8 cellular contexts compared by ENCODE assay signal in the genomic region with DNA sequence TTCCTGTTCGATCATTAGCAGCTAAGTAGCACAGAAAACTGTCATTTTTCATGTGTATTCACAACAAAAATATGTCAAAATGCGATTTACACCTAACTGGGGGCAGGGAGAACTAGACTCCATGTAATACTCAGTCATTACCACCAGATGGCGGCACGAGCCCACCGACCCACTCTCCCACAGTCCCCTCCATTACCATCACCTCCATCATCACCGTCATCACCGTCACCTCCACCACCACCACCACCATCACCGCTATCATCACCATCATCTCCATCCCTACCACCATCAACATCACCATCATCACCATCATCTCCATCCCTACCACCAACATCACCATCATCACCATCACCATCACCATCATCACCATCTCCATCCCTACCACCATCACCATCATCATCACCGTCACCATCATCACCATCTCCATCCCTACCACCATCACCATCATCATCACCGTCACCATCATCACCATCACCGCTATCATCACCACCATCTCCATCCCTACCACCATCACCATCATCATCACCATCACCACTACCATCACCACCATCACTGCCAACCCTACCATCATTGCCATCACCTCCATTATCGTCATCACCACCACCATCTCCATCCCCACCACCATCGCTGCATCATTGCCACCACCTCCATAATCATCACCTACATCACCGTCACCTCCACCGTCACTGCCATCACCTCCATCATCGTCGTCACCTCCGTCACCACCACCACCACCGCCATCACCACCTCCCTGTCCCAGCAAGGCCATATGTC. TPM values are rescaled to one million over a fixed set of nuclear protein-coding genes. Genes with fewer than 3 reads are reported as not detected.
DNase-seq lines count a peak whose midpoint lies in the region; ATAC-seq, FAIRE-seq and TF ChIP-seq lines count a peak whose summit lies in the region.

No MANE protein-coding gene starts in this region.

- H3K9me3 Mint-ChIP-seq in activated T-helper 2 cell treated with anti-CD3 and anti-CD28 coated beads, Interferon-gamma antibody, Interleukin-2, Interleukin-4, amounts not matched to agents 10 μg/mL and 5 μg/mL and 100 μg/mL, durations not matched to agents 14 hours and 24 hours and 36 hours: no peaks in the 10 kb centered on the region
- no peaks in the 10 kb centered on the region for H3K9me3 Mint-ChIP-seq in progenitor cell of endocrine pancreas (ENCODE audit: low read depth)

- POLR2A ChIA-PET in A673 (lab: Charles Lee; ENCODE audit: low non-redundant PET): no interaction called here
- POLR2A ChIA-PET in PC-3 (lab: Charles Lee; ENCODE audit: unreplicated experiment): no interaction called here

- no peaks in the 10 kb centered on the region for H4K20me1 ChIP-seq in PC-3 (ENCODE audit: low read length)

- intact Hi-C loops in A673 (cut with micrococcal nuclease; ENCODE audit: unreplicated experiment): loop anchor here (2.0 kb wide), 3 partner anchors 141 to 347 kb away; a partner anchor contains a TSS
- intact Hi-C loops in PC-3 (cut with micrococcal nuclease): loop anchor here (2.0 to 10.0 kb wide), 2 partner anchors 141 to 231 kb away; a partner anchor contains a TSS
- intact Hi-C loops in activated T-helper 2 cell treated with anti-CD3 and anti-CD28 coated beads, Interferon-gamma antibody, Interleukin-2, Interleukin-4, amounts not matched to agents 10 μg/mL and 5 μg/mL and 100 μg/mL, durations not matched to agents 14 hours and 24 hours and 36 hours (cut with micrococcal nuclease): loop anchor here (2.0 to 5.0 kb wide), 2 partner anchors 231 to 299 kb away; a partner anchor contains a TSS

- peak; percentile 65 for FAIRE-seq in GM18507 (lab: Jason Lieb, UNC)

- H3K27me3 Mint-ChIP-seq in activated T-helper 2 cell treated with anti-CD3 and anti-CD28 coated beads, Interferon-gamma antibody, Interleukin-2, Interleukin-4, amounts not matched to agents 10 μg/mL and 5 μg/mL and 100 μg/mL, durations not matched to agents 14 hours and 24 hours and 36 hours (ENCODE audit: low read depth): no peaks in the 10 kb centered on the region
- H3K27me3 Mint-ChIP-seq in progenitor cell of endocrine pancreas: no peaks in the 10 kb centered on the region

- H3K79me2 ChIP-seq in PC-3 (ENCODE audit: low read length): no peaks in the 10 kb centered on the region

- H3K4me3 ChIP-seq in A673 (ENCODE audit: low read depth, low read length, poor library complexity, severe bottlenecking) (no peak overlapping the region), PC-3 (ENCODE audit: low read length) (no peak overlapping the region)

- peaks cover 2% of the 10 kb centered on the region for H3K4me1 Mint-ChIP-seq in activated T-helper 2 cell treated with anti-CD3 and anti-CD28 coated beads, Interferon-gamma antibody, Interleukin-2, Interleukin-4, amounts not matched to agents 10 μg/mL and 5 μg/mL and 100 μg/mL, durations not matched to agents 14 hours and 24 hours and 36 hours (ENCODE audit: low read depth)
- peaks cover 5% of the 10 kb centered on the region for H3K4me1 Mint-ChIP-seq in progenitor cell of endocrine pancreas (ENCODE audit: low read depth)

- H3K9me2 ChIP-seq in PC-3 (replicated peaks; ENCODE audit: low read length): no peaks in the 10 kb centered on the region

- H3K4me2 ChIP-seq in PC-3 (ENCODE audit: low read length): no peak overlapping the region

- H3K27me3 ChIP-seq in A673 (replicated peaks; ENCODE audit: insufficient read depth, low read depth, low read length, poor library complexity) (no peaks in the 10 kb centered on the region), PC-3 (ENCODE audit: low read length) (no peaks in the 10 kb centered on the region), foreskin keratinocyte (no peaks in the 10 kb centered on the region)

- ATAC-seq in PC-3 (no peak), foreskin keratinocyte (no peak), GM21737 (IDR thresholded peaks at IDR 0.05; ENCODE audit: unreplicated experiment) (no peak)

- no peak overlapping the region for H3K9ac ChIP-seq in PC-3 (ENCODE audit: low read length)

- H3K27ac ChIP-seq in A673 (ENCODE audit: low read depth, low read length, poor library complexity, severe bottlenecking) (no peak overlapping the region), PC-3 (ENCODE audit: low read length) (no peak overlapping the region), foreskin keratinocyte (no peak overlapping the region)

- no peak overlapping the region for H3K4me3 Mint-ChIP-seq in activated T-helper 2 cell treated with anti-CD3 and anti-CD28 coated beads, Interferon-gamma antibody, Interleukin-2, Interleukin-4, amounts not matched to agents 10 μg/mL and 5 μg/mL and 100 μg/mL, durations not matched to agents 14 hours and 24 hours and 36 hours (ENCODE audit: low read depth)
- no peak overlapping the region for H3K4me3 Mint-ChIP-seq in progenitor cell of endocrine pancreas (ENCODE audit: low read depth)

- H3K4me1 ChIP-seq in A673 (ENCODE audit: insufficient read depth, low read length, poor library complexity, severe bottlenecking) (peaks cover 29% of the 10 kb centered on the region), PC-3 (ENCODE audit: insufficient read depth, low read length) (0 out of 2 replicates have a peak, but pooled peaks cover 3% of the 10 kb centered on the region), foreskin keratinocyte (no peaks in the 10 kb centered on the region)

- H3K36me3 Mint-ChIP-seq in activated T-helper 2 cell treated with anti-CD3 and anti-CD28 coated beads, Interferon-gamma antibody, Interleukin-2, Interleukin-4, amounts not matched to agents 10 μg/mL and 5 μg/mL and 100 μg/mL, durations not matched to agents 14 hours and 24 hours and 36 hours (ENCODE audit: low read depth): peaks cover 32% of the 10 kb centered on the region
- peaks cover 9% of the 10 kb centered on the region for H3K36me3 Mint-ChIP-seq in progenitor cell of endocrine pancreas (ENCODE audit: insufficient read depth)

- no peak overlapping the region for H2AFZ ChIP-seq in PC-3 (ENCODE audit: low read length)

- peak; percentile 59 for DNase-seq in A673 (ENCODE audit: low spot score)
- no peak for DNase-seq in GM18507 (ENCODE audit: extremely low spot score, insufficient read length, low read depth)
- peak; percentile 44 for DNase-seq in PC-3
- DNase-seq in activated T-helper 2 cell treated with anti-CD3 and anti-CD28 coated beads, Interferon-gamma antibody, Interleukin-2, Interleukin-4, amounts not matched to agents 10 μg/mL and 5 μg/mL and 100 μg/mL, durations not matched to agents 14 hours and 24 hours and 36 hours (ENCODE audit: low spot score): peak; percentile 41
- DNase-seq in foreskin keratinocyte: no peak
- DNase-seq in progenitor cell of endocrine pancreas (ENCODE audit: low spot score, unreplicated experiment): no peak
- DNase-seq in NCI-H226: no peak

- BruUV-seq in A673 (replicated peaks; lab: Mats Ljungman, UMichigan) (no TSS peak), PC-3 (replicated peaks; lab: Mats Ljungman, UMichigan) (no TSS peak)

- H3K9me3 ChIP-seq in A673 (ENCODE audit: low read depth, low read length, poor library complexity, severe bottlenecking) (no peaks in the 10 kb centered on the region), PC-3 (ENCODE audit: low read length) (no peaks in the 10 kb centered on the region)

- no peaks in the 10 kb centered on the region for H3F3A ChIP-seq in PC-3 (ENCODE audit: low read length, unreplicated experiment)

- CTCF ChIA-PET in A673 (lab: Charles Lee) (interaction anchor here (0.8 to 1.5 kb wide), 4 partner anchors 231 to 270 kb away, joined by 3 to 7 read pairs (median 4); no protein-coding TSS in a partner anchor), PC-3 (lab: Charles Lee) (no interaction called here)

- peak overlapping the region; percentile 2 for H3K27ac Mint-ChIP-seq in activated T-helper 2 cell treated with anti-CD3 and anti-CD28 coated beads, Interferon-gamma antibody, Interleukin-2, Interleukin-4, amounts not matched to agents 10 μg/mL and 5 μg/mL and 100 μg/mL, durations not matched to agents 14 hours and 24 hours and 36 hours
- H3K27ac Mint-ChIP-seq in progenitor cell of endocrine pancreas: no peak overlapping the region

- peaks cover 10% of the 10 kb centered on the region for H3K36me3 ChIP-seq in A673 (ENCODE audit: insufficient read depth, low read length, poor library complexity, severe bottlenecking)
- H3K36me3 ChIP-seq in PC-3 (ENCODE audit: low read depth, low read length): no peaks in the 10 kb centered on the region; the same call in none of the 2 replicates

- peak; percentile 82 for TF ChIP-seq CTCF in A673 (conservative IDR thresholded peaks at IDR 0.05; ENCODE audit: low read depth, low read length)
- TF ChIP-seq CTCF in PC-3 (conservative IDR thresholded peaks at IDR 0.05; ENCODE audit: low read depth, low read length): peak; percentile 85
- peak; percentile 86 for TF ChIP-seq CTCF in foreskin keratinocyte (conservative IDR thresholded peaks at IDR 0.05)
- peak; percentile 77 for TF ChIP-seq CTCF in progenitor cell of endocrine pancreas (IDR thresholded peaks at IDR 0.05; ENCODE audit: unreplicated experiment)

RNA-seq across cellular contexts. Expression of a gene that starts 14.4 kb away (rescaled TPM):
- total RNA-seq in A673 (2021): 58.6 and 64.9 TPM in 2 replicates
- 125 and 160 TPM in 2 replicates for total RNA-seq in PC-3 (2014; rRNA removed)
- 57.7 and 58.1 TPM in 2 replicates for total RNA-seq in activated T-helper 2 cell treated with anti-CD3 and anti-CD28 coated beads, Interferon-gamma antibody, Interleukin-2, Interleukin-4, amounts not matched to agents 10 μg/mL and 5 μg/mL and 100 μg/mL, durations not matched to agents 14 hours and 24 hours and 36 hours
- 144 and 194 TPM in 2 replicates for total RNA-seq in foreskin keratinocyte
- 172 and 212 TPM in 2 replicates for polyA plus RNA-seq in foreskin keratinocyte
- total RNA-seq in progenitor cell of endocrine pancreas: 39.7 and 43.6 TPM in 2 replicates

RNA-seq across cellular contexts. Expression of a gene that starts 14.7 kb away (rescaled TPM):
- 33.6 and 36.1 TPM in 2 replicates for total RNA-seq in A673 (2021)
- 28.8 and 44.1 TPM in 2 replicates for total RNA-seq in PC-3 (2014; rRNA removed)
- 33.4 and 39.1 TPM in 2 replicates for total RNA-seq in activated T-helper 2 cell treated with anti-CD3 and anti-CD28 coated beads, Interferon-gamma antibody, Interleukin-2, Interleukin-4, amounts not matched to agents 10 μg/mL and 5 μg/mL and 100 μg/mL, durations not matched to agents 14 hours and 24 hours and 36 hours
- total RNA-seq in foreskin keratinocyte: 14.4 and 16.7 TPM in 2 replicates
- 14.1 and 14.5 TPM in 2 replicates for polyA plus RNA-seq in foreskin keratinocyte
- total RNA-seq in progenitor cell of endocrine pancreas: 57.4 and 63.2 TPM in 2 replicates

RNA-seq across cellular contexts. Expression of a gene that starts 30.8 kb away (rescaled TPM):
- total RNA-seq in A673 (2021): 27.1 and 36.3 TPM in 2 replicates
- total RNA-seq in PC-3 (2014; rRNA removed): 32.1 and 48.0 TPM in 2 replicates
- total RNA-seq in activated T-helper 2 cell treated with anti-CD3 and anti-CD28 coated beads, Interferon-gamma antibody, Interleukin-2, Interleukin-4, amounts not matched to agents 10 μg/mL and 5 μg/mL and 100 μg/mL, durations not matched to agents 14 hours and 24 hours and 36 hours: 14.0 and 14.8 TPM in 2 replicates
- total RNA-seq in foreskin keratinocyte: 10.9 and 12.1 TPM in 2 replicates
- polyA plus RNA-seq in foreskin keratinocyte: 10.8 and 13.2 TPM in 2 replicates
- 33.2 and 35.0 TPM in 2 replicates for total RNA-seq in progenitor cell of endocrine pancreas

RNA-seq across cellular contexts. Expression of a gene that starts 41.6 kb away (rescaled TPM):
- 75.1 and 77.3 TPM in 2 replicates for total RNA-seq in A673 (2021)
- 77.8 and 118 TPM in 2 replicates for total RNA-seq in PC-3 (2014; rRNA removed)
- 102 and 116 TPM in 2 replicates for total RNA-seq in activated T-helper 2 cell treated with anti-CD3 and anti-CD28 coated beads, Interferon-gamma antibody, Interleukin-2, Interleukin-4, amounts not matched to agents 10 μg/mL and 5 μg/mL and 100 μg/mL, durations not matched to agents 14 hours and 24 hours and 36 hours
- total RNA-seq in foreskin keratinocyte: 36.6 and 41.3 TPM in 2 replicates
- 35.3 and 38.3 TPM in 2 replicates for polyA plus RNA-seq in foreskin keratinocyte
- 128 and 130 TPM in 2 replicates for total RNA-seq in progenitor cell of endocrine pancreas

Comparison
In these comparisons a context has a peak if more than half of its experiments do, and no peak if none do; other contexts are left out.
1. DNase-seq: peak in A673 (single experiment), PC-3 (single experiment) and activated T-helper 2 cell treated with anti-CD3 and anti-CD28 coated beads, Interferon-gamma antibody, Interleukin-2, Interleukin-4, amounts not matched to agents 10 μg/mL and 5 μg/mL and 100 μg/mL, durations not matched to agents 14 hours and 24 hours and 36 hours (single experiment); none in GM18507 (single experiment), foreskin keratinocyte (0 of 2), progenitor cell of endocrine pancreas (single experiment) and NCI-H226 (single experiment).
2. Peak in every context shown above with its lines, with median percentiles within 50 percentile points of each other: CTCF ChIP-seq.